Comparison of ENCODE assay signal across 8 cellular contexts in the genomic region with DNA sequence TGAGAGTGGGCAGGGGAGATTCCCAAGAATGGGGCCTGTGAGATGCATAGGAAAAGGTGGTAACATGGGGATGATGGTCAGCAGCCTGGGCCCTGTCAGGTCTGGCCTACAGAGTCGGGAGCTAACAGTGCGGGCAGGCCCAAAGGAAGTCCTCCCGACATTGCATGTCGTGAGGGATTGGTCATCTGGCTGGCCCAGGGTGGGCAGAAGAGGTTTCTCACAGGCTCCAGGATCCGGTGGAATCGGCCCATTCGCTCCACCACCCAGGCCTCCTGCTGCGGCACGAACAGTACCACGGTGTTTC. TPM values are rescaled to one million over a fixed set of nuclear protein-coding genes. Genes with fewer than 3 reads are reported as not detected.
DNase-seq lines count a peak whose midpoint lies in the region; ATAC-seq and TF ChIP-seq lines count a peak whose summit lies in the region.

No MANE protein-coding gene starts in this region.

- H3K4me1 ChIP-seq in heart left ventricle: peaks cover 0 to 25% (median 20%) of the 10 kb centered on the region in 12 donors

- no peak for TF ChIP-seq CTCF in 22Rv1 (IDR thresholded peaks at IDR 0.05)
- no peak for TF ChIP-seq CTCF in WERI-Rb-1 (IDR thresholded peaks at IDR 0.05; ENCODE audit: low read depth, low read length)
- no peak for TF ChIP-seq CTCF in heart left ventricle (IDR thresholded peaks at IDR 0.05)

- H3K27me3 ChIP-seq in WERI-Rb-1 (ENCODE audit: insufficient read depth, low read depth, severe bottlenecking): no peaks in the 10 kb centered on the region
- H3K27me3 ChIP-seq in heart left ventricle: no peaks in the 10 kb centered on the region

- H3K9me3 ChIP-seq in WERI-Rb-1 (ENCODE audit: severe bottlenecking): no peaks in the 10 kb centered on the region
- no peaks in the 10 kb centered on the region for H3K9me3 ChIP-seq in heart left ventricle

- peak; percentile 20 for ATAC-seq in GM21619 (IDR thresholded peaks at IDR 0.05; ENCODE audit: unreplicated experiment)
- peak in 3 of 4 donors; percentile 4 to 16 (median 5) for ATAC-seq in heart left ventricle
- ATAC-seq in GM19455 (IDR thresholded peaks at IDR 0.05; ENCODE audit: unreplicated experiment): no peak
- no peak for ATAC-seq in HG03354 (IDR thresholded peaks at IDR 0.05; ENCODE audit: poor library complexity, severe bottlenecking, unreplicated experiment)

- TF ChIP-seq POLR2A in heart left ventricle (IDR thresholded peaks at IDR 0.05): no peak

- H3K36me3 ChIP-seq in WERI-Rb-1: peaks cover 26% of the 10 kb centered on the region
- peaks cover 0 to 62% (median 56%) of the 10 kb centered on the region in 9 donors for H3K36me3 ChIP-seq in heart left ventricle

- intact Hi-C loops in heart left ventricle (cut with DNase I): loop anchor here in 2 of 10 donors (2.0 to 5.0 kb wide), 3 partner anchors 30 to 435 kb away; partner anchors contain the start of genes DNAJB5 (in 1 of the 2) and VCP (in 1 of the 2)

- DNase-seq in WERI-Rb-1 (no peak), heart left ventricle (no peak), skeletal muscle cell (ENCODE audit: low read depth) (no peak), COR-L47 (lab: John Stamatoyannopoulos, UW) (no peak)

- H3K27ac ChIP-seq in 22Rv1: peak overlapping the region; percentile 76
- peak overlapping the region; percentile 83 for H3K27ac ChIP-seq in WERI-Rb-1
- peak overlapping the region in 11 of 12 donors; percentile 85 to 94 (median 89) for H3K27ac ChIP-seq in heart left ventricle

- H3K4me3 ChIP-seq in WERI-Rb-1 (ENCODE audit: low read depth, low read length) (peak overlapping the region; percentile 90), heart left ventricle (peak overlapping the region; percentile 61 to 91 (median 76)), skeletal muscle cell (ENCODE audit: low read depth, low read length) (peak overlapping the region; percentile 84)

- WGBS in heart left ventricle, 4 donors: 3 to 8% (median 5%) methylated on average over 8 to 10 of the region's 10 CpGs

RNA-seq across cellular contexts. Expression of gene STOML2, which starts 0.5 kb away (rescaled TPM):
- total RNA-seq in heart left ventricle: 100 to 1,000 TPM; 114 to 162 (median 130) TPM
- 100 to 1,000 TPM in 1 of 2 donors, 10 to 100 TPM in 1; 78.2 to 177 TPM for polyA plus RNA-seq in heart left ventricle

RNA-seq across cellular contexts. Expression of gene PIGO, which starts 6.0 kb away (rescaled TPM):
- 10 to 100 TPM in 2 of 9 donors, 1 to 10 TPM in 7; 7.0 to 13.1 (median 9.1) TPM for total RNA-seq in heart left ventricle
- polyA plus RNA-seq in heart left ventricle: 10 to 100 TPM in 1 of 2 donors, 1 to 10 TPM in 1; 8.6 to 12.0 TPM

RNA-seq across cellular contexts. Expression of gene ATOSB, which starts 13.2 kb away (rescaled TPM):
- total RNA-seq in heart left ventricle: 10 to 100 TPM; 15.9 to 43.3 (median 19.5) TPM
- 10 to 100 TPM; 15.9 to 42.5 TPM for polyA plus RNA-seq in heart left ventricle

RNA-seq across cellular contexts. Expression of gene FANCG, which starts 22.7 kb away (rescaled TPM):
- 10 to 100 TPM in 1 of 9 donors, 1 to 10 TPM in 7, under 1 TPM in 1; 0.71 to 11.8 (median 2.9) TPM for total RNA-seq in heart left ventricle
- polyA plus RNA-seq in heart left ventricle: 1 to 10 TPM; 2.3 to 3.4 TPM

RNA-seq across cellular contexts. Expression of gene VCP, which starts 30.0 kb away (rescaled TPM):
- total RNA-seq in heart left ventricle: 100 to 1,000 TPM; 221 to 411 (median 279) TPM
- 100 to 1,000 TPM; 107 to 251 TPM for polyA plus RNA-seq in heart left ventricle

Comparison
In these comparisons a context has a peak if more than half of its experiments do, and no peak if none do; other contexts are left out.
1. ATAC-seq: peak in GM21619 (single experiment) and heart left ventricle (3 of 4); none in GM19455 (single experiment) and HG03354 (single experiment).
2. Peak in every context shown above with its lines, with median percentiles within 50 percentile points of each other: H3K27ac ChIP-seq and H3K4me3 ChIP-seq.